In genomic region chr6:34671801-34672656, GRCh38 we compare ENCODE assay signal across 1 cellular context.
A peak's percentile ranks its signal among the peaks of the same experiment; 100 is the strongest.
TF ChIP-seq lines count a peak whose summit lies in the region.

No MANE protein-coding gene starts in this region.

TF ChIP-seq in K562, 482 proteins besides CTCF, POLR2A, EP300 and RAD21 (continued from another document and continues in another):
- TF ChIP-seq REST (CRISPR knock-in tag; IDR thresholded peaks at IDR 0.05; ENCODE audit: low read depth) = no peak
- no peak for TF ChIP-seq WHSC1 (IDR thresholded peaks at IDR 0.05; ENCODE audit: low read length)
- TF ChIP-seq VEZF1 (CRISPR knock-in tag; IDR thresholded peaks at IDR 0.05) = peak; percentile 91
- peak; percentile 55; the same call in 1 of the 2 replicates for TF ChIP-seq ZNF121 (CRISPR knock-in tag; conservative IDR thresholded peaks at IDR 0.05)
- peak; percentile 99 for TF ChIP-seq HMBOX1 (IDR thresholded peaks at IDR 0.05)
- peak; percentile 38; the same call in 1 of the 2 replicates for TF ChIP-seq TFAP4 (CRISPR knock-in tag; IDR thresholded peaks at IDR 0.05; ENCODE audit: borderline replicate concordance)
- peak; percentile 52 to 57 for TF ChIP-seq KDM1A (IDR thresholded peaks at IDR 0.05)
- TF ChIP-seq MYBL2 (IDR thresholded peaks at IDR 0.05; ENCODE audit: low read depth) = no peak
- TF ChIP-seq MYBL2 (CRISPR knock-in tag; IDR thresholded peaks at IDR 0.05; ENCODE audit: borderline replicate concordance) = no peak
- no peak for TF ChIP-seq ZNF75A (CRISPR knock-in tag; IDR thresholded peaks at IDR 0.05)
- no peak for TF ChIP-seq SNIP1 (IDR thresholded peaks at IDR 0.05; ENCODE audit: low read depth)
- TF ChIP-seq SNRNP70 (optimal IDR thresholded peaks at IDR 0.05; ENCODE audit: low read depth, low read length) = no peak
- peak; percentile 44 for TF ChIP-seq NFE2 (IDR thresholded peaks at IDR 0.05; ENCODE audit: low read depth)
- TF ChIP-seq ZNF212 (CRISPR knock-in tag; IDR thresholded peaks at IDR 0.05) = no peak
- no peak for TF ChIP-seq BACH1 (tag; IDR thresholded peaks at IDR 0.05)
- TF ChIP-seq PKNOX1 (IDR thresholded peaks at IDR 0.05) = 0 out of 2 replicates have a peak, but pooled peaks have one; percentile 5
- peak in 1 of 2 experiments; percentile 57; a peak in 1 of 4 replicates for TF ChIP-seq RCOR1 (IDR thresholded peaks at IDR 0.05; ENCODE audit: borderline replicate concordance in 1 of 2, low read depth in 2 of 2, low read length in 2 of 2)
- TF ChIP-seq GATAD2A (IDR thresholded peaks at IDR 0.05) = no peak; the same call in 1 of the 2 replicates
- TF ChIP-seq ATF1 (CRISPR knock-in tag; IDR thresholded peaks at IDR 0.05) = no peak
- TF ChIP-seq ATF1 (tag; IDR thresholded peaks at IDR 0.05) = 0 out of 2 replicates have a peak, but pooled peaks have one; percentile 34
- TF ChIP-seq RBM17 (IDR thresholded peaks at IDR 0.05; ENCODE audit: borderline replicate concordance, low read depth, low read length) = no peak
- no peak for TF ChIP-seq THAP12 (CRISPR knock-in tag; IDR thresholded peaks at IDR 0.05)
- no peak for TF ChIP-seq CBX2 (IDR thresholded peaks at IDR 0.05; ENCODE audit: insufficient read depth, low read length, poor library complexity, severe bottlenecking)
- 0 out of 2 replicates have a peak, but pooled peaks have one; percentile 1 for TF ChIP-seq ZBTB40 (IDR thresholded peaks at IDR 0.05)
- TF ChIP-seq ZBTB40 (CRISPR knock-in tag; IDR thresholded peaks at IDR 0.05) = no peak
- no peak for TF ChIP-seq E2F8 (IDR thresholded peaks at IDR 0.05; ENCODE audit: low read depth, partially characterized antibody)
- TF ChIP-seq FOXP4 (CRISPR knock-in tag; IDR thresholded peaks at IDR 0.05; ENCODE audit: borderline replicate concordance) = 0 out of 2 replicates have a peak, but pooled peaks have one; percentile 58
- TF ChIP-seq HDAC6 (IDR thresholded peaks at IDR 0.05; ENCODE audit: low read depth, low read length) = no peak
- no peak for TF ChIP-seq HMG20B (CRISPR knock-in tag; IDR thresholded peaks at IDR 0.05)
- no peak for TF ChIP-seq ESRRB (CRISPR knock-in tag; IDR thresholded peaks at IDR 0.05; ENCODE audit: borderline replicate concordance)
